Comparison of ENCODE assay signal across 14 cellular contexts in genomic region chr3:57559526-57559925, GRCh38. TPM values are rescaled to one million over a fixed set of nuclear protein-coding genes. Genes with fewer than 3 reads are reported as not detected.
A peak's percentile ranks its signal among the peaks of the same experiment; 100 is the strongest.
DNase-seq lines count a peak whose midpoint lies in the region; ATAC-seq, FAIRE-seq and TF ChIP-seq lines count a peak whose summit lies in the region.
"Had no signal": no experiment of that assay in that cellular context is flagged by ENCODE, and none has a peak within 500 bp of the region (broad histone marks: within the 10 kb centered on the region; RNA-seq: fewer than 3 reads in every experiment).

No MANE protein-coding gene starts in this region.

- H3K4me1 ChIP-seq in aorta (ENCODE audit: control insufficient read depth in 1 of 2, insufficient read depth in 2 of 2, low read length in 2 of 2): no peaks in the 10 kb centered on the region

- CTCF ChIA-PET in GM10248 (lab: Yijun Ruan, JAX): no interaction called here

- peaks cover 13% of the 10 kb centered on the region for H3K4me1 Mint-ChIP-seq in activated T-helper 17 cell treated with anti-CD3 and anti-CD28 coated beads, Interleukin-2, amount 50 U/mL, for 72 hours

- no peaks in the 10 kb centered on the region for H3K27me3 Mint-ChIP-seq in activated T-helper 17 cell treated with anti-CD3 and anti-CD28 coated beads, Interleukin-2, amount 50 U/mL, for 72 hours

- peak overlapping the region; percentile 98 for H3K4me3 Mint-ChIP-seq in activated T-helper 17 cell treated with anti-CD3 and anti-CD28 coated beads, Interleukin-2, amount 50 U/mL, for 72 hours

- POLR2A ChIA-PET in GM10248 (lab: Yijun Ruan, JAX): no interaction called here

- H3K27ac ChIP-seq in aorta (ENCODE audit: low read depth in 1 of 2, low read length in 2 of 2): no peak overlapping the region
- H3K27ac ChIP-seq: suprapubic skin had no signal

- ATAC-seq in activated T-helper 17 cell treated with anti-CD3 and anti-CD28 coated beads, Interleukin-2, amount 50 U/mL, for 72 hours (replicated peaks): no peak
- ATAC-seq in aorta (ENCODE audit: low FRiP score): no peak
- ATAC-seq: left cardiac atrium had no signal

- DNase-seq in AG10803 (ENCODE audit: low read depth): peak; percentile 71
- DNase-seq in ELR (ENCODE audit: low read depth): peak; percentile 48
- DNase-seq in foreskin fibroblast: peak; percentile 48 to 71
- no peak for DNase-seq in GM13976 (ENCODE audit: low spot score)
- no peak for DNase-seq in aorta
- DNase-seq in GM10248 (ENCODE audit: extremely low spot score): no peak
- no peak for DNase-seq in GM12892 (ENCODE audit: insufficient read length)
- DNase-seq: amygdala; DMS153; left cardiac atrium; stimulated activated CD4-positive, alpha-beta T cell treated with anti-CD3 and anti-CD28 coated beads, Interleukin-2, amount 100 ng/mL, for 48 hours had no signal

- no peak for TF ChIP-seq POLR2A in GM12892 (IDR thresholded peaks at IDR 0.05; ENCODE audit: low read depth, low read length)

- H3K27me3 ChIP-seq in aorta (ENCODE audit: control insufficient read depth in 1 of 2, insufficient read depth in 2 of 2, low read length in 1 of 2): no peaks in the 10 kb centered on the region
- H3K27me3 ChIP-seq: suprapubic skin had no signal

- no peak for FAIRE-seq in GM12892 (lab: Jason Lieb, UNC)

- TF ChIP-seq CTCF in AG10803 (conservative IDR thresholded peaks at IDR 0.05; ENCODE audit: low read length) (no peak), foreskin fibroblast (IDR thresholded peaks at IDR 0.05; ENCODE audit: low read depth, low read length) (no peak), GM13976 (IDR thresholded peaks at IDR 0.05; ENCODE audit: borderline replicate concordance, control extremely low read depth, extremely low read depth, insufficient read depth, missing control alignments) (no peak), GM10248 (IDR thresholded peaks at IDR 0.05; ENCODE audit: control extremely low read depth, extremely low read depth, low read depth, missing control alignments) (no peak)

- in situ Hi-C loops in GM13976 (cut with MboI; ENCODE audit: low sequenced_read_pairs, unreplicated experiment): no loop called here

- intact Hi-C loops in aorta (cut with DNase I): loop anchor here (5.0 to 10.0 kb wide), 3 partner anchors 33 to 395 kb away; partner anchors contain the start of genes DENND6A (in 1 of the 2) and IL17RD (in 1 of the 2)

- no peaks in the 10 kb centered on the region for H3K36me3 ChIP-seq in aorta (ENCODE audit: control insufficient read depth in 1 of 2, insufficient read depth in 2 of 2, low read length in 1 of 2)

- H3K4me3 ChIP-seq in AG10803 (ENCODE audit: low read length) (no peak overlapping the region), foreskin fibroblast (ENCODE audit: low read depth in 1 of 2, low read length in 2 of 2) (no peak overlapping the region), aorta (ENCODE audit: low read length in 2 of 2) (no peak overlapping the region)
- H3K4me3 ChIP-seq: suprapubic skin had no signal

- H3K27ac Mint-ChIP-seq in activated T-helper 17 cell treated with anti-CD3 and anti-CD28 coated beads, Interleukin-2, amount 50 U/mL, for 72 hours: peak overlapping the region; percentile 71

- WGBS in aorta, 2 donors: 88 to 94% methylated on average over 1 of the region's 1 CpG

- H3K9me3 ChIP-seq in aorta (ENCODE audit: control insufficient read depth, low read length): no peaks in the 10 kb centered on the region
- H3K9me3 ChIP-seq: suprapubic skin had no signal

- H3K9me3 Mint-ChIP-seq in activated T-helper 17 cell treated with anti-CD3 and anti-CD28 coated beads, Interleukin-2, amount 50 U/mL, for 72 hours: no peaks in the 10 kb centered on the region

- H3K36me3 Mint-ChIP-seq in activated T-helper 17 cell treated with anti-CD3 and anti-CD28 coated beads, Interleukin-2, amount 50 U/mL, for 72 hours (ENCODE audit: low read depth): peaks cover 79% of the 10 kb centered on the region

RNA-seq across cellular contexts. Expression of gene PDE12, which starts 3.5 kb away (rescaled TPM):
- total RNA-seq in activated T-helper 17 cell treated with anti-CD3 and anti-CD28 coated beads, Interleukin-2, amount 50 U/mL, for 72 hours: 10 to 100 TPM; 20.8 to 31.4 TPM
- 10 to 100 TPM; 14.8 to 15.4 TPM for total RNA-seq in aorta
- polyA plus RNA-seq in aorta: 1 to 10 TPM; 3.1 TPM
- 7.6 TPM for polyA plus RNA-seq in GM12892 (2012; ENCODE audit: missing spikeins)

RNA-seq across cellular contexts. Expression of gene DNAH12, which starts 15.4 kb away (rescaled TPM):
- under 1 TPM in 1 of 2 donors, not detected in 1; 0.08 TPM for total RNA-seq in activated T-helper 17 cell treated with anti-CD3 and anti-CD28 coated beads, Interleukin-2, amount 50 U/mL, for 72 hours
- total RNA-seq in aorta: under 1 TPM; 0.10 to 0.18 TPM
- polyA plus RNA-seq in aorta: not detected
- 0.17 TPM for polyA plus RNA-seq in GM12892 (2012; ENCODE audit: missing spikeins)
- total RNA-seq: HT-29 had no signal

RNA-seq across cellular contexts. Expression of gene ARF4, which starts 37.6 kb away (rescaled TPM):
- total RNA-seq in activated T-helper 17 cell treated with anti-CD3 and anti-CD28 coated beads, Interleukin-2, amount 50 U/mL, for 72 hours: 10 to 100 TPM; 52.1 to 67.4 TPM
- 100 to 1,000 TPM; 148 TPM for total RNA-seq in aorta
- polyA plus RNA-seq in aorta: 100 to 1,000 TPM; 174 to 211 TPM
- 83.8 TPM for polyA plus RNA-seq in GM12892 (2012; ENCODE audit: missing spikeins)

Comparison
In these comparisons a context has a peak if more than half of its experiments do, and no peak if none do; other contexts are left out.
1. DNase-seq: peak in AG10803 (single experiment), ELR (single experiment) and foreskin fibroblast (2 of 2); none in GM13976 (single experiment), aorta (0 of 2), GM10248 (single experiment) and GM12892 (single experiment).